ENCODE assay signal across 25 cellular contexts in genomic region chr1:205675247-205675646, GRCh38. TPM values are rescaled to one million over a fixed set of nuclear protein-coding genes. Genes with fewer than 3 reads are reported as not detected.
DNase-seq lines count a peak whose midpoint lies in the region; ATAC-seq, FAIRE-seq and TF ChIP-seq lines count a peak whose summit lies in the region.
"Had no signal": no experiment of that assay in that cellular context is flagged by ENCODE, and none has a peak within 500 bp of the region (broad histone marks: within the 10 kb centered on the region; RNA-seq: fewer than 3 reads in every experiment).

No MANE protein-coding gene starts in this region.

- no peak for DNase-seq in GM23338 (ENCODE audit: low spot score)
- DNase-seq in caudate nucleus (lab: John Stamatoyannopoulos, UW), result no peak
- DNase-seq in small intestine, result no peak
- DNase-seq in GM19239 (ENCODE audit: insufficient read length, low spot score), result no peak
- DNase-seq in effector CD8-positive, alpha-beta T cell (lab: John Stamatoyannopoulos, UW), result no peak
- DNase-seq in foreskin melanocyte, result no peak
- DNase-seq: activated CD4-positive, alpha-beta T cell treated with anti-CD3 and anti-CD28 coated beads for 48 hours; activated CD8-positive, alpha-beta memory T cell treated with anti-CD3 and anti-CD28 coated beads for 24 hours; activated naive CD8-positive, alpha-beta T cell treated with anti-CD3 and anti-CD28 coated beads, Interleukin-2, amount 50 U/mL, for 24 hours; AML-193; DMS153; IMR-90; NCI-H1092; NCI-H1694 treated with DMSO at 0.1 percent for 48 hours; NCI-H2171 treated with DMSO at 0.1 percent for 48 hours; NCI-H510A treated with DMSO at 0.1 percent for 48 hours; PC-9; Right ventricle myocardium superior; upper lobe of left lung had no signal

- H3K79me2 ChIP-seq in GM23338 (replicated peaks; ENCODE audit: insufficient read depth), result peaks cover 53% of the 10 kb centered on the region

- H3K27me3 ChIP-seq in GM23338 (ENCODE audit: insufficient read depth), result no peaks in the 10 kb centered on the region
- H3K27me3 ChIP-seq in liver (ENCODE audit: control insufficient read depth in 4 of 4, insufficient read depth in 4 of 4, low read length in 3 of 4), result no peaks in the 10 kb centered on the region
- no peaks in the 10 kb centered on the region for H3K27me3 ChIP-seq in small intestine (ENCODE audit: control insufficient read depth in 2 of 2, insufficient read depth in 2 of 2, low read length in 2 of 2)
- H3K27me3 ChIP-seq: upper lobe of left lung had no signal

- no peak overlapping the region for H3K4me2 ChIP-seq in GM23338
- H3K4me2 ChIP-seq: A549, PC-9 had no signal

- H3F3A ChIP-seq in GM23338 (replicated peaks; ENCODE audit: low read depth), result 0 out of 2 replicates have a peak, but pooled peaks cover 5% of the 10 kb centered on the region

- H4K20me1 ChIP-seq in GM23338 (replicated peaks; ENCODE audit: insufficient read depth), result peaks cover 4% of the 10 kb centered on the region; the same call in 1 of the 2 replicates

- no peaks in the 10 kb centered on the region for H3K9me2 ChIP-seq in GM23338 (ENCODE audit: insufficient read depth)

- no peak for ATAC-seq in GM23338
- ATAC-seq in GM19452 (IDR thresholded peaks at IDR 0.05; ENCODE audit: unreplicated experiment), result no peak
- ATAC-seq: A549; activated naive CD8-positive, alpha-beta T cell treated with anti-CD3 and anti-CD28 coated beads, Interleukin-2, amount 50 U/mL, for 24 hours had no signal

- TF ChIP-seq CTCF in GM23338 (conservative IDR thresholded peaks at IDR 0.05; ENCODE audit: low read depth in 2 of 2) (no peak), liver (IDR thresholded peaks at IDR 0.05; ENCODE audit: low read depth, low read length, missing input control) (no peak)

- H3K27ac Mint-ChIP-seq in GM23338, result peak overlapping the region; percentile 60; the same call in 1 of the 2 replicates
- H3K27ac Mint-ChIP-seq: activated naive CD8-positive, alpha-beta T cell treated with anti-CD3 and anti-CD28 coated beads, Interleukin-2, amount 50 U/mL, for 24 hours had no signal

- H3K36me3 ChIP-seq in GM23338 (ENCODE audit: insufficient read depth), result no peaks in the 10 kb centered on the region
- H3K36me3 ChIP-seq in liver (ENCODE audit: control insufficient read depth in 4 of 4, insufficient read depth in 3 of 4, low read depth in 1 of 4, low read length in 3 of 4), result no peaks in the 10 kb centered on the region
- H3K36me3 ChIP-seq in small intestine (ENCODE audit: control insufficient read depth in 2 of 2, insufficient read depth in 2 of 2, low read length in 2 of 2), result no peaks in the 10 kb centered on the region
- H3K36me3 ChIP-seq: upper lobe of left lung had no signal

- no peaks in the 10 kb centered on the region for H3K9me3 Mint-ChIP-seq in GM23338
- H3K9me3 Mint-ChIP-seq: activated naive CD8-positive, alpha-beta T cell treated with anti-CD3 and anti-CD28 coated beads, Interleukin-2, amount 50 U/mL, for 24 hours had no signal

- H3K4me3 Mint-ChIP-seq in GM23338, result no peak overlapping the region
- H3K4me3 Mint-ChIP-seq: activated naive CD8-positive, alpha-beta T cell treated with anti-CD3 and anti-CD28 coated beads, Interleukin-2, amount 50 U/mL, for 24 hours had no signal

- TF ChIP-seq RAD21 in liver (IDR thresholded peaks at IDR 0.05), result no peak

- no peak for FAIRE-seq in small intestine (lab: Jason Lieb, UNC)
- FAIRE-seq in GM19239 (lab: Jason Lieb, UNC), result no peak
- FAIRE-seq: A549, G401.6 had no signal

- H3K27ac ChIP-seq in GM23338 (ENCODE audit: low read depth) (no peak overlapping the region), caudate nucleus (ENCODE audit: low read depth, low read length) (peak overlapping the region; percentile 99), liver (ENCODE audit: low read depth in 1 of 2, low read length in 2 of 2) (peak overlapping the region; percentile 57 to 77), small intestine (ENCODE audit: low read depth in 1 of 2, low read length in 1 of 2) (peak overlapping the region; percentile 63 to 73)
- H3K27ac ChIP-seq: A549, epithelial cell of prostate, PC-9, upper lobe of left lung had no signal

- H3K9me3 ChIP-seq in liver (ENCODE audit: control insufficient read depth in 4 of 4, low read length in 3 of 4) (no peaks in the 10 kb centered on the region), small intestine (ENCODE audit: control insufficient read depth, low read depth) (no peaks in the 10 kb centered on the region)
- H3K9me3 ChIP-seq: A549, upper lobe of left lung had no signal

- no peak overlapping the region for H3K9ac ChIP-seq in liver (ENCODE audit: low read depth in 1 of 2, low read length in 2 of 2)

- 94% methylated on average over 4 of the region's 4 CpGs for WGBS in liver
- 65 to 85% (median 70%) methylated on average over 4 of the region's 4 CpGs for WGBS in small intestine, 3 donors

- no peaks in the 10 kb centered on the region for H3K36me3 Mint-ChIP-seq in GM23338 (ENCODE audit: low read depth)

- peaks cover 16% of the 10 kb centered on the region for H3K27me3 Mint-ChIP-seq in GM23338 (ENCODE audit: insufficient read depth, low read depth, poor library complexity)

- H2AFZ ChIP-seq in GM23338, result no peak overlapping the region
- H2AFZ ChIP-seq: PC-9 had no signal

- H3K4me1 Mint-ChIP-seq in GM23338, result peaks cover 60% of the 10 kb centered on the region

- H3K4me3 ChIP-seq in GM23338, result no peak overlapping the region
- no peak overlapping the region for H3K4me3 ChIP-seq in liver (ENCODE audit: low read depth in 1 of 3, low read length in 3 of 3)
- no peak overlapping the region for H3K4me3 ChIP-seq in small intestine (ENCODE audit: low read depth in 1 of 2, low read length in 2 of 2)
- H3K4me3 ChIP-seq: A549, lung, PC-9, upper lobe of left lung had no signal

- H3K4me1 ChIP-seq in GM23338 (ENCODE audit: insufficient read depth) (peaks cover 52% of the 10 kb centered on the region), liver (ENCODE audit: control insufficient read depth in 4 of 4, insufficient read depth in 4 of 4, low read length in 3 of 4) (peaks cover 33 to 91% (median 80%) of the 10 kb centered on the region in 4 donors), small intestine (ENCODE audit: control insufficient read depth in 2 of 2, insufficient read depth in 1 of 2, low read depth in 1 of 2, low read length in 1 of 2) (peaks cover 0 to 2% of the 10 kb centered on the region in 2 donors)

TF ChIP-seq in GM23338, 12 proteins besides CTCF, POLR2A, EP300 and RAD21 (continues in another document):
- TF ChIP-seq EZH2phosphoT487 (IDR thresholded peaks at IDR 0.05; ENCODE audit: unreplicated experiment) (no peak), STAT1 (IDR thresholded peaks at IDR 0.05; ENCODE audit: unreplicated experiment) (no peak), ETS1 (IDR thresholded peaks at IDR 0.05) (no peak), POLR2AphosphoS5 (IDR thresholded peaks at IDR 0.05; ENCODE audit: low read depth) (no peak), NANOG (IDR thresholded peaks at IDR 0.05; ENCODE audit: borderline replicate concordance) (no peak), EZH2 (IDR thresholded peaks at IDR 0.05; ENCODE audit: low read depth, unreplicated experiment) (no peak), ZNF331 (CRISPR knock-in tag; IDR thresholded peaks at IDR 0.05; ENCODE audit: low read depth) (no peak)

TF ChIP-seq in liver, 16 proteins besides CTCF, POLR2A, EP300 and RAD21:
- TF ChIP-seq FOXA1 (IDR thresholded peaks at IDR 0.05) (no peak), EGR1 (IDR thresholded peaks at IDR 0.05; ENCODE audit: low read depth in 2 of 2) (no peak), ATF3 (IDR thresholded peaks at IDR 0.05) (no peak), SP1 (IDR thresholded peaks at IDR 0.05) (no peak), REST (IDR thresholded peaks at IDR 0.05) (no peak)

RNA-seq across cellular contexts. Expression of gene SLC45A3, which starts 5.1 kb away (rescaled TPM):
- 14.4 and 16.0 TPM in 2 replicates for total RNA-seq in GM23338 (2014; rRNA removed; shearing (Covaris generic))
- polyA plus RNA-seq in GM23338 (2016; fragmentation: Nextera tagmentation; extraction: Ambion mirVana), result 4.6 and 4.7 TPM in 2 replicates
- 1 to 10 TPM; 5.9 to 9.9 TPM for total RNA-seq in liver
- polyA plus RNA-seq in liver, result 1 to 10 TPM; 5.3 to 5.6 TPM
- 1 to 10 TPM; 1.1 to 8.5 (median 1.3) TPM for polyA plus RNA-seq in small intestine

RNA-seq across cellular contexts. Expression of gene ELK4, which starts 43.4 kb away (rescaled TPM):
- 19.1 and 19.7 TPM in 2 replicates for total RNA-seq in GM23338 (2014; rRNA removed; shearing (Covaris generic))
- polyA plus RNA-seq in GM23338 (2016; fragmentation: Nextera tagmentation; extraction: Ambion mirVana) (5.1 and 5.2 TPM in 2 replicates), liver (1 to 10 TPM; 3.5 to 4.7 TPM), small intestine (1 to 10 TPM; 2.7 to 6.0 (median 3.0) TPM)
- total RNA-seq in liver, result 10 to 100 TPM in 1 of 2 donors, 1 to 10 TPM in 1; 9.2 to 20.2 TPM
